Comparison of ENCODE assay signal across 23 cellular contexts in the genomic region with DNA sequence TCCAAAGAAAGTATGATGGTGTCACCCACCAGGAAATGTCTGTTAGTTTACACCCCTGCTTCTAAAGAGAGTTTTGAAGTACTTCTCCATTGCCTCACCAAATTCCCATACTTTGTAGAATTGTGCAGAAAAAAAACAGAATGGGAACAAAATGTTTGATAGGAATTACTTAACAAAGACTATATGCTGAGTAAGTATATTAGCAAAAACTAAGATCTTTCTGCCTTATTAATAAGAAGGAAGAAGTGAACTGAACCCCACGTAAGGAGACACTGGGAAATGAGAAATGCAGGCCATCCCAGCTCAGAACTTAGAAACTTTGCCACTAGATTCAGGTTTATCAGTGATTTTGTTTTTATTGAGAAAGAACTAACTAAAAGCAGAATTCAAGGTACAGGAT.
"Had no signal": no experiment of that assay in that cellular context is flagged by ENCODE, and none has a peak within 500 bp of the region (broad histone marks: within the 10 kb centered on the region; RNA-seq: fewer than 3 reads in every experiment).

No MANE protein-coding gene starts in this region.

- H3K27me3 ChIP-seq: MG63, SJSA1 had no signal

- H3K36me3 ChIP-seq: MG63, SJSA1 had no signal

- DNase-seq: KBM-7, MG63, NCI-H1092, NCI-H1105 treated with DMSO at 0.1 percent for 48 hours, NCI-H1417 treated with DMSO at 0.1 percent for 48 hours, NCI-H146, NCI-H187, NCI-H2029, NCI-H2081 treated with DMSO at 0.1 percent for 48 hours, NCI-H2171, NCI-H226, NCI-H446, NCI-H510A, NCI-H524 treated with DMSO at 0.1 percent for 48 hours, NCI-H69, NCI-H774, Right ventricle myocardium superior, RPMI8226, SIG-M5, SK-N-SH, SW 1271, T-cell had no signal

- H3K4me2 ChIP-seq: SK-N-SH had no signal

- H3K9me2 ChIP-seq: SK-N-SH had no signal

- ATAC-seq: T-cell had no signal

- H3K9ac ChIP-seq: SK-N-SH had no signal

- H3K27ac ChIP-seq: SJSA1 had no signal

- H3K4me1 ChIP-seq: SJSA1 had no signal

- H3K4me3 ChIP-seq: MG63, SJSA1 had no signal

- H3K9me3 ChIP-seq: MG63, SJSA1, SK-N-SH had no signal
